11 cellular contexts compared by ENCODE assay signal in genomic region chr11:57680552-57680874, GRCh38. TPM values are rescaled to one million over a fixed set of nuclear protein-coding genes. Genes with fewer than 3 reads are reported as not detected.
DNase-seq lines count a peak whose midpoint lies in the region; ATAC-seq, FAIRE-seq and TF ChIP-seq lines count a peak whose summit lies in the region.
"Had no signal": no experiment of that assay in that cellular context is flagged by ENCODE, and none has a peak within 500 bp of the region (broad histone marks: within the 10 kb centered on the region; RNA-seq: fewer than 3 reads in every experiment).

No MANE protein-coding gene starts in this region.

- POLR2A ChIA-PET in endothelial cell of umbilical vein (lab: Charles Lee), result no interaction called here

- peaks cover 3% of the 10 kb centered on the region for H4K20me1 ChIP-seq in endothelial cell of umbilical vein (replicated peaks; ENCODE audit: control insufficient read depth, extremely low read depth, insufficient read depth, low read length)

- peak overlapping the region; percentile 28 for H3K4me2 ChIP-seq in endothelial cell of umbilical vein (ENCODE audit: insufficient read depth, low read length)

- peaks cover 11% of the 10 kb centered on the region for H3K4me1 ChIP-seq in endothelial cell of umbilical vein (ENCODE audit: control insufficient read depth, extremely low read depth, insufficient read depth, low read length)
- peaks cover 60% of the 10 kb centered on the region for H3K4me1 ChIP-seq in vagina

- peak; percentile 21 for DNase-seq in stimulated activated CD4-positive, alpha-beta T cell treated with anti-CD3 and anti-CD28 coated beads, Interleukin-15, amount 100 ng/mL, for 24 hours
- DNase-seq in stimulated activated CD4-positive, alpha-beta T cell treated with anti-CD3 and anti-CD28 coated beads, Interleukin-4, amount 100 ng/mL, for 4 hours, result no peak
- DNase-seq in RCC 7860 (ENCODE audit: low spot score), result peak; percentile 40
- DNase-seq in endothelial cell of umbilical vein (ENCODE audit: low read depth, low spot score), result peak; percentile 16
- no peak for DNase-seq in vagina (ENCODE audit: extremely low spot score in 2 of 2)
- DNase-seq in KG1 (lab: John Stamatoyannopoulos, UW), result no peak
- no peak for DNase-seq in SKM-1 treated with dmso at 0.1 percent for 144 hours (lab: John Stamatoyannopoulos, UW; ENCODE audit: unreplicated experiment)
- DNase-seq: NCI-H2081 treated with DMSO at 0.1 percent for 48 hours had no signal

- H3K9me3 ChIP-seq in endothelial cell of umbilical vein (replicated peaks; ENCODE audit: control insufficient read depth, insufficient read depth, low read length), result no peaks in the 10 kb centered on the region
- H3K9me3 ChIP-seq in vagina, result no peaks in the 10 kb centered on the region
- H3K9me3 ChIP-seq: prostate gland had no signal

- intact Hi-C loops in endothelial cell of umbilical vein (cut with micrococcal nuclease) (no loop called here), vagina (cut with DNase I) (no loop called here)

- dilution Hi-C loops in endothelial cell of umbilical vein (cut with MboI; ENCODE audit: extremely low pct_ligation_motif_present, low sequenced_read_pairs), result loop anchor here (10.0 kb wide), 1 partner anchor 124 kb away; no protein-coding TSS in a partner anchor

- TF ChIP-seq POLR2A in endothelial cell of umbilical vein (IDR thresholded peaks at IDR 0.05; ENCODE audit: low read depth, low read length), result no peak
- no peak for TF ChIP-seq POLR2A in vagina (IDR thresholded peaks at IDR 0.05)

- no peaks in the 10 kb centered on the region for H3K9me1 ChIP-seq in endothelial cell of umbilical vein (replicated peaks; ENCODE audit: control insufficient read depth, extremely low read depth, insufficient read depth, low read length)

- no peak for ATAC-seq in HG02938 (IDR thresholded peaks at IDR 0.05; ENCODE audit: unreplicated experiment)

- peaks cover 66% of the 10 kb centered on the region for H3K79me2 ChIP-seq in endothelial cell of umbilical vein (ENCODE audit: control insufficient read depth, insufficient read depth, low read length)

- BruUV-seq in endothelial cell of umbilical vein (replicated peaks; lab: Mats Ljungman, UMichigan), result no TSS peak

- CTCF ChIA-PET in endothelial cell of umbilical vein (lab: Charles Lee), result interaction anchor here (1.0 to 1.3 kb wide), 2 partner anchors 13 to 24 kb away, joined by 3 read pairs; partner anchors contain the start of gene ZDHHC5

- no peak for TF ChIP-seq CTCF in endothelial cell of umbilical vein (IDR thresholded peaks at IDR 0.05; ENCODE audit: extremely low read depth in 1 of 2, insufficient read depth in 1 of 2, low read depth in 1 of 2, low read length in 2 of 2)
- no peak for TF ChIP-seq CTCF in vagina (IDR thresholded peaks at IDR 0.05)

- no peak overlapping the region for H3K9ac ChIP-seq in endothelial cell of umbilical vein (replicated peaks; ENCODE audit: extremely low read depth, insufficient read depth, low read length)

- no peak overlapping the region for H2AFZ ChIP-seq in endothelial cell of umbilical vein (ENCODE audit: low read depth, low read length)

- H3K27ac ChIP-seq in endothelial cell of umbilical vein (ENCODE audit: insufficient read depth, low read depth, low read length) (no peak overlapping the region), vagina (peak overlapping the region; percentile 9)
- H3K27ac ChIP-seq: VCaP had no signal

- FAIRE-seq in RCC 7860 (lab: Jason Lieb, UNC) (peak; percentile 70), endothelial cell of umbilical vein (lab: Jason Lieb, UNC) (peak; percentile 26)

- H3K36me3 ChIP-seq in endothelial cell of umbilical vein (ENCODE audit: control insufficient read depth in 2 of 2, extremely low read depth in 1 of 2, insufficient read depth in 2 of 2, low read length in 2 of 2) (peaks cover 8 to 16% of the 10 kb centered on the region in 2 experiments), vagina (peaks cover 0 to 46% of the 10 kb centered on the region in 2 donors)
- H3K36me3 ChIP-seq: prostate gland had no signal

- H3K27me3 ChIP-seq in endothelial cell of umbilical vein (ENCODE audit: control insufficient read depth in 2 of 2, insufficient read depth in 2 of 2, low read length in 2 of 2) (no peaks in the 10 kb centered on the region), vagina (no peaks in the 10 kb centered on the region)

- H3K4me3 ChIP-seq in endothelial cell of umbilical vein (replicated peaks in 1 of 3; ENCODE audit: insufficient read depth in 1 of 3, low read depth in 1 of 3, low read length in 3 of 3) (no peak overlapping the region), vagina (no peak overlapping the region)
- H3K4me3 ChIP-seq: prostate gland had no signal

TF ChIP-seq in endothelial cell of umbilical vein, 7 proteins besides CTCF, POLR2A, EP300 and RAD21:
- TF ChIP-seq FOS (IDR thresholded peaks at IDR 0.05; ENCODE audit: borderline replicate concordance, insufficient read depth, low read length), result peak; percentile 44
- no peak for TF ChIP-seq JUN (IDR thresholded peaks at IDR 0.05; ENCODE audit: borderline replicate concordance, insufficient read depth, insufficient read length, low read depth)

RNA-seq across cellular contexts. Expression of gene ZDHHC5, which starts 12.6 kb away (rescaled TPM):
- 67.4 and 74.0 TPM in 2 replicates for total RNA-seq in endothelial cell of umbilical vein
- polyA plus RNA-seq in endothelial cell of umbilical vein, result 52.9 and 61.1 TPM in 2 replicates
- polyA plus RNA-seq in endothelial cell of umbilical vein (2011; cell fraction: cytosol; rRNA removed), result 49.5 and 54.7 TPM in 2 replicates
- 58.1 and 61.0 TPM in 2 replicates for polyA plus RNA-seq in endothelial cell of umbilical vein (2011; cell fraction: nucleus; rRNA removed)
- polyA plus RNA-seq in endothelial cell of umbilical vein (2012), result 54.9 and 55.5 TPM in 2 replicates
- 110 and 138 TPM in 2 replicates for polyA minus RNA-seq in endothelial cell of umbilical vein
- 31.7 TPM for polyA minus RNA-seq in endothelial cell of umbilical vein (2011; cell fraction: cytosol; rRNA and poly(A)+ RNA removed)
- polyA minus RNA-seq in endothelial cell of umbilical vein (2011; cell fraction: nucleus; rRNA and poly(A)+ RNA removed), result 34.6 and 49.5 TPM in 2 replicates
- total RNA-seq in vagina, result 46.2 TPM

RNA-seq across cellular contexts. Expression of gene CLP1, which starts 23.0 kb away (rescaled TPM):
- total RNA-seq in endothelial cell of umbilical vein (17.9 and 20.9 TPM in 2 replicates), vagina (10.8 TPM)
- polyA plus RNA-seq in endothelial cell of umbilical vein, result 19.4 and 20.8 TPM in 2 replicates
- 22.1 and 25.0 TPM in 2 replicates for polyA plus RNA-seq in endothelial cell of umbilical vein (2011; cell fraction: cytosol; rRNA removed)
- polyA plus RNA-seq in endothelial cell of umbilical vein (2011; cell fraction: nucleus; rRNA removed), result 20.3 and 20.9 TPM in 2 replicates
- 19.1 and 25.1 TPM in 2 replicates for polyA plus RNA-seq in endothelial cell of umbilical vein (2012)
- polyA minus RNA-seq in endothelial cell of umbilical vein, result 25.3 and 34.8 TPM in 2 replicates
- polyA minus RNA-seq in endothelial cell of umbilical vein (2011; cell fraction: cytosol; rRNA and poly(A)+ RNA removed), result 11.5 TPM
- polyA minus RNA-seq in endothelial cell of umbilical vein (2011; cell fraction: nucleus; rRNA and poly(A)+ RNA removed), result 6.2 and 9.1 TPM in 2 replicates

RNA-seq across cellular contexts. Expression of gene YPEL4, which starts 30.8 kb away (rescaled TPM):
- total RNA-seq in endothelial cell of umbilical vein (0.24 and 0.30 TPM in 2 replicates), vagina (2.7 TPM)
- 0.03 and 0.06 TPM in 2 replicates for polyA plus RNA-seq in endothelial cell of umbilical vein
- polyA plus RNA-seq in endothelial cell of umbilical vein (2011; cell fraction: cytosol; rRNA removed), result 0.04 and 0.05 TPM in 2 replicates
- 0.34 and 0.39 TPM in 2 replicates for polyA plus RNA-seq in endothelial cell of umbilical vein (2011; cell fraction: nucleus; rRNA removed)
- polyA plus RNA-seq in endothelial cell of umbilical vein (2012), result 0.13 and 0.35 TPM in 2 replicates
- polyA minus RNA-seq in endothelial cell of umbilical vein, result 0.17 TPM in 1 of 2 replicates, not detected in the other
- polyA minus RNA-seq in endothelial cell of umbilical vein (2011; cell fraction: cytosol; rRNA and poly(A)+ RNA removed), result not detected
- polyA minus RNA-seq in endothelial cell of umbilical vein (2011; cell fraction: nucleus; rRNA and poly(A)+ RNA removed), result 0.19 and 0.24 TPM in 2 replicates

RNA-seq across cellular contexts. Expression of gene MED19, which starts 31.5 kb away (rescaled TPM):
- total RNA-seq in endothelial cell of umbilical vein (25.1 TPM in 2 replicates), vagina (18.4 TPM)
- polyA plus RNA-seq in endothelial cell of umbilical vein, result 48.0 and 80.3 TPM in 2 replicates
- polyA plus RNA-seq in endothelial cell of umbilical vein (2011; cell fraction: cytosol; rRNA removed), result 31.8 and 39.5 TPM in 2 replicates
- polyA plus RNA-seq in endothelial cell of umbilical vein (2011; cell fraction: nucleus; rRNA removed), result 26.4 and 31.3 TPM in 2 replicates
- polyA plus RNA-seq in endothelial cell of umbilical vein (2012), result 29.3 and 31.3 TPM in 2 replicates
- polyA minus RNA-seq in endothelial cell of umbilical vein, result 12.7 and 14.7 TPM in 2 replicates
- polyA minus RNA-seq in endothelial cell of umbilical vein (2011; cell fraction: cytosol; rRNA and poly(A)+ RNA removed), result 12.0 TPM
- 11.3 and 14.3 TPM in 2 replicates for polyA minus RNA-seq in endothelial cell of umbilical vein (2011; cell fraction: nucleus; rRNA and poly(A)+ RNA removed)

RNA-seq across cellular contexts. Expression of gene TMX2, which starts 31.9 kb away (rescaled TPM):
- total RNA-seq in endothelial cell of umbilical vein, result 66.3 and 67.7 TPM in 2 replicates
- 52.7 and 55.9 TPM in 2 replicates for polyA plus RNA-seq in endothelial cell of umbilical vein
- 56.8 and 63.8 TPM in 2 replicates for polyA plus RNA-seq in endothelial cell of umbilical vein (2011; cell fraction: cytosol; rRNA removed)
- polyA plus RNA-seq in endothelial cell of umbilical vein (2011; cell fraction: nucleus; rRNA removed), result 78.1 and 79.1 TPM in 2 replicates
- polyA plus RNA-seq in endothelial cell of umbilical vein (2012), result 69.7 and 95.0 TPM in 2 replicates
- polyA minus RNA-seq in endothelial cell of umbilical vein, result 112 TPM in 2 replicates
- 87.5 TPM for polyA minus RNA-seq in endothelial cell of umbilical vein (2011; cell fraction: cytosol; rRNA and poly(A)+ RNA removed)
- polyA minus RNA-seq in endothelial cell of umbilical vein (2011; cell fraction: nucleus; rRNA and poly(A)+ RNA removed), result 61.1 and 67.4 TPM in 2 replicates
- total RNA-seq in vagina, result 44.4 TPM

Comparison
In these comparisons a context has a peak if more than half of its experiments do, and no peak if none do; other contexts are left out.
1. DNase-seq: peak in stimulated activated CD4-positive, alpha-beta T cell treated with anti-CD3 and anti-CD28 coated beads, Interleukin-15, amount 100 ng/mL, for 24 hours (single experiment), RCC 7860 (single experiment) and endothelial cell of umbilical vein (single experiment); none in stimulated activated CD4-positive, alpha-beta T cell treated with anti-CD3 and anti-CD28 coated beads, Interleukin-4, amount 100 ng/mL, for 4 hours (0 of 2), vagina (0 of 2), KG1 (single experiment) and SKM-1 treated with dmso at 0.1 percent for 144 hours (single experiment).